In the genomic region with DNA sequence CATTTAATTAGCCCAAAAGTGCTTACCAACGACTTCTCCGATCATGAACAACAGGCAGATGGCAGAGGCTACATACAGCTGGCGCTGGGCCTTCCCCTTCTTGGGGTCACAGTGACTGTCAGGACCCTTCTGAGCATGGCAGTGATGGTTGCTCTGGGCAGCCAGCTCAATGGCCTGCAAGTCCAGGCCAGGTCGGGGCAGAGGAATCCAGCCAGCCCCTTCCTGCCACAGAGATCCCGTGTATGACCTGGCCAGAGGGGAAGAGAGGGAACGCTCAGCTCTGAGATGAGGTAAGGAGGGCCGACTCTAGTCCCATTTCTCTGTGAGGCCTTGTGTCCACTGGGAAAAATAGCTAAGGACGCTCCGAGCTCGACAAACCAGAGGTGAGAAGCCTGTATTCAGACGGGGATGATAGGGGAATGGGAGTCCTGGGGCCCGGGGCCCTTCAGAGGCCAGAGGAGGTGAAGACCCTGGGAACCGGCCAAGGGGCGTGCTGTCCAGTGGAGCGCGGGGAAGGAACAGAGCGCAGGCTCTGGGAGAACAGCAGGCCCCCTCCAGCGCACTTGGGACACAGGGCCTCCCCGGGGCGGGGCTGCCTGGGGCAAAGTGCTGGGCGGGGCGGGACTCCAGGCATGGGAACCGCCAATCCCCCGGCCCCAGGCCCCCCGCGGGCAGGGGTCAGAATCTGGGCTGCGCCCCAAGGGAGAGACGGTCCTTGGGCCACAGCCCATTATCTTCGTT, we compare ENCODE assay signal across 15 cellular contexts. TPM values are rescaled to one million over a fixed set of nuclear protein-coding genes. Genes with fewer than 3 reads are reported as not detected.
A peak's percentile ranks its signal among the peaks of the same experiment; 100 is the strongest.
DNase-seq lines count a peak whose midpoint lies in the region; ATAC-seq and TF ChIP-seq lines count a peak whose summit lies in the region.
"Had no signal": no experiment of that assay in that cellular context is flagged by ENCODE, and none has a peak within 500 bp of the region (broad histone marks: within the 10 kb centered on the region; RNA-seq: fewer than 3 reads in every experiment).

No MANE protein-coding gene starts in this region.

- H3K9me3 Mint-ChIP-seq in Calu3 (ENCODE audit: low read depth, unreplicated experiment) = no peaks in the 10 kb centered on the region
- no peaks in the 10 kb centered on the region for H3K9me3 Mint-ChIP-seq in neural progenitor cell
- H3K9me3 Mint-ChIP-seq: activated naive CD4-positive, alpha-beta T cell treated with anti-CD3 and anti-CD28 coated beads, Interleukin-2, amount 50 U/mL, for 72 hours; central memory CD8-positive, alpha-beta T cell; memory B cell had no signal

- H3K9me3 ChIP-seq in NT2/D1 (ENCODE audit: insufficient read depth, low read length) (no peaks in the 10 kb centered on the region), left ventricle myocardium inferior (replicated peaks) (no peaks in the 10 kb centered on the region), neural progenitor cell (ENCODE audit: low read depth) (no peaks in the 10 kb centered on the region)
- H3K9me3 ChIP-seq: SJCRH30 had no signal

- ATAC-seq in GM19035 (IDR thresholded peaks at IDR 0.05; ENCODE audit: unreplicated experiment) (no peak), GM21423 (IDR thresholded peaks at IDR 0.05; ENCODE audit: unreplicated experiment) (no peak)

- H3K36me3 Mint-ChIP-seq in Calu3 (ENCODE audit: insufficient read depth, unreplicated experiment) (no peaks in the 10 kb centered on the region), neural progenitor cell (no peaks in the 10 kb centered on the region)
- H3K36me3 Mint-ChIP-seq: activated naive CD4-positive, alpha-beta T cell treated with anti-CD3 and anti-CD28 coated beads, Interleukin-2, amount 50 U/mL, for 72 hours; memory B cell had no signal

- H3K79me2 ChIP-seq in neural progenitor cell (ENCODE audit: low read depth) = no peaks in the 10 kb centered on the region

- TF ChIP-seq CTCF in Calu3 (IDR thresholded peaks at IDR 0.05; ENCODE audit: unreplicated experiment) (no peak), left ventricle myocardium inferior (IDR thresholded peaks at IDR 0.05; ENCODE audit: borderline replicate concordance) (no peak), neural progenitor cell (IDR thresholded peaks at IDR 0.05) (no peak)

- H3K36me3 ChIP-seq in NT2/D1 (ENCODE audit: insufficient read depth, insufficient read length, low read length) = no peaks in the 10 kb centered on the region
- H3K36me3 ChIP-seq in left ventricle myocardium inferior = no peaks in the 10 kb centered on the region
- H3K36me3 ChIP-seq in neural progenitor cell = no peaks in the 10 kb centered on the region
- H3K36me3 ChIP-seq: SJCRH30 had no signal

- H3K27me3 ChIP-seq in NT2/D1 (ENCODE audit: insufficient read depth, insufficient read length) = peaks cover 79% of the 10 kb centered on the region
- peaks cover 83% of the 10 kb centered on the region for H3K27me3 ChIP-seq in left ventricle myocardium inferior (ENCODE audit: low read depth)
- peaks cover 96% of the 10 kb centered on the region for H3K27me3 ChIP-seq in neural progenitor cell

- intact Hi-C loops in Calu3 (cut with micrococcal nuclease; ENCODE audit: unreplicated experiment) (no loop called here), left ventricle myocardium inferior (cut with micrococcal nuclease) (no loop called here)

- peaks cover 43% of the 10 kb centered on the region for H3K27me3 Mint-ChIP-seq in Calu3 (ENCODE audit: unreplicated experiment)
- H3K27me3 Mint-ChIP-seq in neural progenitor cell (ENCODE audit: insufficient read depth, low read depth) = peaks cover 58% of the 10 kb centered on the region

- H3K4me2 ChIP-seq in neural progenitor cell = peak overlapping the region; percentile 88

- H3K27ac ChIP-seq in left ventricle myocardium inferior (replicated peaks) = peak overlapping the region; percentile 69
- no peak overlapping the region for H3K27ac ChIP-seq in neural progenitor cell
- H3K27ac ChIP-seq: SJCRH30 had no signal

- H3K4me1 ChIP-seq in NT2/D1 (ENCODE audit: insufficient read depth, insufficient read length) = peaks cover 10% of the 10 kb centered on the region
- H3K4me1 ChIP-seq in left ventricle myocardium inferior = peaks cover 45% of the 10 kb centered on the region
- peaks cover 16% of the 10 kb centered on the region for H3K4me1 ChIP-seq in neural progenitor cell
- H3K4me1 ChIP-seq: SJCRH30 had no signal

- peaks cover 9% of the 10 kb centered on the region for H4K20me1 ChIP-seq in neural progenitor cell (ENCODE audit: low read depth)

- H3K9ac ChIP-seq in NT2/D1 (ENCODE audit: insufficient read length, low read depth) (peak overlapping the region; percentile 65), neural progenitor cell (no peak overlapping the region)

- H3K27ac Mint-ChIP-seq in Calu3 (ENCODE audit: unreplicated experiment) = no peak overlapping the region
- H3K27ac Mint-ChIP-seq in neural progenitor cell = no peak overlapping the region
- H3K27ac Mint-ChIP-seq: activated naive CD4-positive, alpha-beta T cell treated with anti-CD3 and anti-CD28 coated beads, Interleukin-2, amount 50 U/mL, for 72 hours; memory B cell had no signal

- peaks cover 11% of the 10 kb centered on the region for H3F3A ChIP-seq in neural progenitor cell (ENCODE audit: low read depth)

- H3K4me1 Mint-ChIP-seq in Calu3 (ENCODE audit: low read depth, unreplicated experiment) (no peaks in the 10 kb centered on the region), neural progenitor cell (peaks cover 6% of the 10 kb centered on the region)
- H3K4me1 Mint-ChIP-seq: central memory CD8-positive, alpha-beta T cell had no signal

- CTCF ChIA-PET in Calu3 (lab: Charles Lee) = no interaction called here

- no peak for DNase-seq in Calu3
- no peak for DNase-seq in NT2/D1 (ENCODE audit: low read depth, low spot score)
- DNase-seq in left ventricle myocardium inferior = peak; percentile 39
- peak; percentile 31 for DNase-seq in neural progenitor cell (ENCODE audit: low spot score)
- DNase-seq in NCI-H748 treated with DMSO at 0.1 percent for 48 hours (lab: John Stamatoyannopoulos, UW) = no peak
- DNase-seq in ACHN = no peak
- DNase-seq: AML-193, NCI-H2107 had no signal

- in situ Hi-C loops in ACHN (cut with HindIII; ENCODE audit: low pct_ligation_motif_present, low pct_unique_long_range_greater_than_20kb, low sequenced_read_pairs) = no loop called here

- BruUV-seq in Calu3 (replicated peaks; lab: Mats Ljungman, UMichigan) = no TSS peak

- H3K4me3 ChIP-seq in NT2/D1 (ENCODE audit: insufficient read length, low read depth) = peak overlapping the region; percentile 36
- H3K4me3 ChIP-seq in left ventricle myocardium inferior = peak overlapping the region; percentile 62
- H3K4me3 ChIP-seq in neural progenitor cell = peak overlapping the region; percentile 49
- H3K4me3 ChIP-seq: SJCRH30 had no signal

- H2AFZ ChIP-seq in neural progenitor cell (replicated peaks) = peak overlapping the region; percentile 87

- peak overlapping the region; percentile 54 for H3K4me3 Mint-ChIP-seq in Calu3 (ENCODE audit: low read depth, unreplicated experiment)
- peak overlapping the region; percentile 73 for H3K4me3 Mint-ChIP-seq in neural progenitor cell
- H3K4me3 Mint-ChIP-seq: central memory CD8-positive, alpha-beta T cell; memory B cell had no signal

RNA-seq across cellular contexts. Expression of a gene that starts 0.8 kb away (rescaled TPM):
- total RNA-seq in Calu3 (2022) (not detected in 2 replicates), left ventricle myocardium inferior (7.1 TPM), neural progenitor cell (ENCODE audit: low replicate concordance) (not detected in 2 replicates)
- total RNA-seq: activated CD8-positive, alpha-beta memory T cell treated with anti-CD3 and anti-CD28 coated beads for 36 hours; activated naive CD4-positive, alpha-beta T cell treated with anti-CD3 and anti-CD28 coated beads, Interleukin-2, amount 50 U/mL, for 72 hours had no signal

RNA-seq across cellular contexts. Expression of a gene that starts 22.3 kb away (rescaled TPM):
- total RNA-seq in Calu3 (2022) (not detected in 2 replicates), left ventricle myocardium inferior (203 TPM), neural progenitor cell (ENCODE audit: low replicate concordance) (not detected in 2 replicates)
- total RNA-seq: activated CD8-positive, alpha-beta memory T cell treated with anti-CD3 and anti-CD28 coated beads for 36 hours; SJCRH30 had no signal

RNA-seq across cellular contexts. Expression of a gene that starts 23.6 kb away (rescaled TPM):
- total RNA-seq in Calu3 (2022) (not detected in 2 replicates), left ventricle myocardium inferior (11.3 TPM), neural progenitor cell (ENCODE audit: low replicate concordance) (0.95 and 2.1 TPM in 2 replicates)
- total RNA-seq: activated CD8-positive, alpha-beta memory T cell treated with anti-CD3 and anti-CD28 coated beads for 36 hours; activated naive CD4-positive, alpha-beta T cell treated with anti-CD3 and anti-CD28 coated beads, Interleukin-2, amount 50 U/mL, for 72 hours had no signal

RNA-seq across cellular contexts. Expression of a gene that starts 47.3 kb away (rescaled TPM):
- total RNA-seq in Calu3 (2022) = 8.4 and 11.5 TPM in 2 replicates
- total RNA-seq in left ventricle myocardium inferior = 10.6 TPM
- total RNA-seq in neural progenitor cell (ENCODE audit: low replicate concordance) = 16.6 and 18.2 TPM in 2 replicates

Comparison
In these comparisons a context has a peak if more than half of its experiments do, and no peak if none do; other contexts are left out.
1. DNase-seq: peak in left ventricle myocardium inferior (single experiment) and neural progenitor cell (single experiment); none in Calu3 (single experiment), NT2/D1 (single experiment), NCI-H748 treated with DMSO at 0.1 percent for 48 hours (single experiment) and ACHN (single experiment).
2. RNA of a gene that starts 22.3 kb away (total RNA-seq): 203 TPM in left ventricle myocardium inferior (single experiment); not detected in Calu3 and not detected in neural progenitor cell; every median in the first group is over 100 times any median in the second.
3. Peak in every context shown above with its lines, with median percentiles within 50 percentile points of each other: H3K4me3 ChIP-seq.